9 cellular contexts compared by ENCODE assay signal in genomic region chr13:113002206-113002821, GRCh38. TPM values are rescaled to one million over a fixed set of nuclear protein-coding genes. Genes with fewer than 3 reads are reported as not detected.
A peak's percentile ranks its signal among the peaks of the same experiment; 100 is the strongest.
DNase-seq lines count a peak whose midpoint lies in the region; ATAC-seq, FAIRE-seq and TF ChIP-seq lines count a peak whose summit lies in the region.
"Had no signal": no experiment of that assay in that cellular context is flagged by ENCODE, and none has a peak within 500 bp of the region (broad histone marks: within the 10 kb centered on the region; RNA-seq: fewer than 3 reads in every experiment).

No MANE protein-coding gene starts in this region.

- H3K4me3 ChIP-seq in body of pancreas: no peak overlapping the region

- peaks cover 19% of the 10 kb centered on the region for H3K4me1 ChIP-seq in body of pancreas

- H3K9me3 ChIP-seq in body of pancreas: no peaks in the 10 kb centered on the region

- no peaks in the 10 kb centered on the region for H3K9me3 Mint-ChIP-seq in nephron

- no peaks in the 10 kb centered on the region for H3K36me3 ChIP-seq in body of pancreas (replicated peaks in 1 of 2; ENCODE audit: insufficient read depth in 1 of 2, low read depth in 2 of 2)

- FAIRE-seq in RCC 7860 (lab: Jason Lieb, UNC): no peak
- FAIRE-seq: TTC549 had no signal

- ATAC-seq in body of pancreas (peak; percentile 33), HG03280 (IDR thresholded peaks at IDR 0.05; ENCODE audit: unreplicated experiment) (no peak), HG02588 (IDR thresholded peaks at IDR 0.05; ENCODE audit: unreplicated experiment) (no peak), HG02798 (IDR thresholded peaks at IDR 0.05; ENCODE audit: poor library complexity, unreplicated experiment) (no peak)

- 56 to 61% methylated on average over 3 to 14 of the region's 14 CpGs for WGBS in body of pancreas, 2 donors

- H3K27me3 Mint-ChIP-seq in nephron (ENCODE audit: low read depth): peaks cover 28% of the 10 kb centered on the region

- peak; percentile 70 for DNase-seq in DMS53 (lab: John Stamatoyannopoulos, UW)
- DNase-seq in NCI-H146 treated with DMSO at 0.1 percent for 48 hours (lab: John Stamatoyannopoulos, UW; ENCODE audit: unreplicated experiment): peak; percentile 87
- peak in 2 of 4 donors; percentile 35 to 58 for DNase-seq in body of pancreas
- no peak for DNase-seq in RCC 7860 (ENCODE audit: low spot score)

- H3K27me3 ChIP-seq in body of pancreas: no peaks in the 10 kb centered on the region

- peaks cover 13% of the 10 kb centered on the region for H3K36me3 Mint-ChIP-seq in nephron (ENCODE audit: low read depth)

- peak in 6 of 7 experiments; percentile 22 to 55 (median 40) for TF ChIP-seq CTCF in body of pancreas (IDR thresholded peaks at IDR 0.05)
- TF ChIP-seq CTCF in nephron (IDR thresholded peaks at IDR 0.05; ENCODE audit: unreplicated experiment in 3 of 3): peak; percentile 39 to 53 (median 41)

- no peak for TF ChIP-seq POLR2A in body of pancreas (IDR thresholded peaks at IDR 0.05)

- intact Hi-C loops in body of pancreas (cut with DNase I): no loop called here

- peaks cover 36% of the 10 kb centered on the region for H3K4me1 Mint-ChIP-seq in nephron

- H3K27ac Mint-ChIP-seq in nephron: peak overlapping the region in 2 of 3 experiments; percentile 37 to 70

- H3K4me3 Mint-ChIP-seq in nephron: peak overlapping the region; percentile 80 to 86 (median 86)

- peak overlapping the region in 1 of 4 donors; percentile 44 for H3K27ac ChIP-seq in body of pancreas

RNA-seq across cellular contexts. Expression of gene MCF2L, which starts 33.3 kb away (rescaled TPM):
- 10 to 100 TPM; 37.4 to 74.8 TPM for total RNA-seq in body of pancreas
